In the genomic region with DNA sequence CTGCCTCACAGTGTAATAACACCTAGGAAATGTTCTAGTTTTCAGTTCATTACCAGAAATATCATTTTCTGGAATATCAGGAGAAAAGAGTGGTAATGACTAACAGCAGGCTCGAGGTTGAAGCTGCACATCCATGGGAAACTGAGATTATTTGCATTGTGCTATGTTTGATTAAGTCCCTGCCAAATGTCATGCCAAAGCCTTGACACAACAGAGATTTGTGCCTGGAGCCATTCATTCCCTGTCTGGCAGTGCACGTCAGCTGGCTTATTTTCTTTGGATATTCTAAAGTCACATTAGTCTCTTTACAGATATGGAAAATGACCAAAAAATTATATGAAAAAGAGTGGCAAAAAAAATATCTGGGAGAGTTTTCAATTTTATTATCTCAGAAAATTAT, we compare ENCODE assay signal across 24 cellular contexts.
DNase-seq lines count a peak whose midpoint lies in the region; ATAC-seq and TF ChIP-seq lines count a peak whose summit lies in the region.
"Had no signal": no experiment of that assay in that cellular context is flagged by ENCODE, and none has a peak within 500 bp of the region (broad histone marks: within the 10 kb centered on the region; RNA-seq: fewer than 3 reads in every experiment).

No MANE protein-coding gene starts in this region.

- H3K27me3 ChIP-seq in SK-N-SH (ENCODE audit: insufficient read depth) (no peaks in the 10 kb centered on the region), aorta (ENCODE audit: control insufficient read depth in 1 of 2, insufficient read depth in 2 of 2, low read length in 1 of 2) (no peaks in the 10 kb centered on the region)
- H3K27me3 ChIP-seq: BE2C had no signal

- no peaks in the 10 kb centered on the region for H3K9me2 ChIP-seq in SK-N-SH

- no peaks in the 10 kb centered on the region for H3F3A ChIP-seq in SK-N-SH (replicated peaks; ENCODE audit: insufficient read depth)

- H3K9me3 ChIP-seq in SK-N-SH, result no peaks in the 10 kb centered on the region
- H3K9me3 ChIP-seq in aorta (ENCODE audit: control insufficient read depth, low read length), result no peaks in the 10 kb centered on the region
- H3K9me3 ChIP-seq: BE2C had no signal

- DNase-seq in SK-N-SH (peak; percentile 11), chondrocyte (ENCODE audit: low spot score) (no peak), fibroblast of the aortic adventitia (ENCODE audit: low read depth) (peak; percentile 14), aorta (no peak), NCI-H2029 treated with DMSO at 0.1 percent for 48 hours (lab: John Stamatoyannopoulos, UW) (no peak), NK-92 (lab: John Stamatoyannopoulos, UW; ENCODE audit: unreplicated experiment) (no peak)
- DNase-seq: 8988T; ACHN; BE2C; CD8-positive, alpha-beta memory T cell; DMS 273 treated with DMSO at 0.1 percent for 48 hours; DMS79; EL; GDM1; HCEC 1CT; NCI-H1105; NCI-H146; NCI-H1930; NCI-H526 treated with DMSO at 0.1 percent for 48 hours; OCI-M1 had no signal

- no peak overlapping the region for H3K9ac ChIP-seq in SK-N-SH

- no peak overlapping the region for H3K4me3 Mint-ChIP-seq in chondrocyte (ENCODE audit: unreplicated experiment)
- H3K4me3 Mint-ChIP-seq: CD14-positive monocyte; CD8-positive, alpha-beta memory T cell had no signal

- H3K4me1 ChIP-seq in SK-N-SH (ENCODE audit: control insufficient read depth in 1 of 2, insufficient read depth in 2 of 2, low read depth in 1 of 2, low read length in 1 of 2) (no peaks in the 10 kb centered on the region; a peak in 2 of 4 replicates), aorta (ENCODE audit: control insufficient read depth in 1 of 2, insufficient read depth in 2 of 2, low read length in 2 of 2) (peaks cover 0 to 3% of the 10 kb centered on the region in 2 donors)
- H3K4me1 ChIP-seq: BE2C had no signal

- TF ChIP-seq RAD21 in SK-N-SH (IDR thresholded peaks at IDR 0.05; ENCODE audit: low read length), result no peak

- H3K4me1 Mint-ChIP-seq in chondrocyte (ENCODE audit: low read depth), result peaks cover 15% of the 10 kb centered on the region
- H3K4me1 Mint-ChIP-seq: CD14-positive monocyte; CD8-positive, alpha-beta memory T cell had no signal

- intact Hi-C loops in aorta (cut with DNase I), result no loop called here

- H3K27ac ChIP-seq in SK-N-SH (ENCODE audit: low read depth in 2 of 2, low read length in 1 of 2) (no peak overlapping the region; a peak in 1 of 4 replicates), aorta (ENCODE audit: low read depth in 1 of 2, low read length in 2 of 2) (no peak overlapping the region)

- H4K20me1 ChIP-seq in SK-N-SH (ENCODE audit: insufficient read depth), result no peaks in the 10 kb centered on the region

- 4% methylated on average over 2 of the region's 2 CpGs for WGBS in SK-N-SH (ENCODE audit: low lambda C conversion rate)
- WGBS in aorta, 2 donors, result 3 to 5% methylated on average over 2 of the region's 2 CpGs

- no peaks in the 10 kb centered on the region for H3K36me3 ChIP-seq in SK-N-SH (replicated peaks in 1 of 2; ENCODE audit: control insufficient read depth in 1 of 2, insufficient read depth in 2 of 2, low read length in 1 of 2)
- H3K36me3 ChIP-seq in aorta (ENCODE audit: control insufficient read depth in 1 of 2, insufficient read depth in 2 of 2, low read length in 1 of 2), result no peaks in the 10 kb centered on the region
- H3K36me3 ChIP-seq: BE2C had no signal

- peaks cover 8% of the 10 kb centered on the region for H3K9me3 Mint-ChIP-seq in chondrocyte (ENCODE audit: low read depth)

- TF ChIP-seq CTCF in SK-N-SH (IDR thresholded peaks at IDR 0.05), result no peak
- no peak for TF ChIP-seq CTCF in chondrocyte (IDR thresholded peaks at IDR 0.05)
- no peak for TF ChIP-seq CTCF in fibroblast of the aortic adventitia (IDR thresholded peaks at IDR 0.05; ENCODE audit: insufficient read depth, low read length)

- ATAC-seq in SK-N-SH treated with all-trans-retinoic acid at 6 μM for 48 hours (no peak), aorta (ENCODE audit: low FRiP score) (peak; percentile 57), GM21526 (IDR thresholded peaks at IDR 0.05; ENCODE audit: low FRiP score, unreplicated experiment) (no peak)
- ATAC-seq: GM12878 had no signal

- no peak overlapping the region for H2AFZ ChIP-seq in SK-N-SH (ENCODE audit: low read depth)

- H3K27ac Mint-ChIP-seq in chondrocyte (ENCODE audit: unreplicated experiment), result peak overlapping the region; percentile 55
- H3K27ac Mint-ChIP-seq: CD14-positive monocyte; CD8-positive, alpha-beta memory T cell had no signal

- H3K27me3 Mint-ChIP-seq in chondrocyte (ENCODE audit: low read depth), result no peaks in the 10 kb centered on the region
- H3K27me3 Mint-ChIP-seq: CD8-positive, alpha-beta memory T cell had no signal

- H3K36me3 Mint-ChIP-seq in chondrocyte (ENCODE audit: low read depth), result peaks cover 2% of the 10 kb centered on the region
- H3K36me3 Mint-ChIP-seq: CD14-positive monocyte; CD8-positive, alpha-beta memory T cell had no signal

- CTCF ChIA-PET in SK-N-SH (lab: Yijun Ruan, JAX), result interaction anchor here (1.0 to 1.9 kb wide), 2 partner anchors 20 to 25 kb away, joined by 4 to 5 read pairs; no protein-coding TSS in a partner anchor

- no peak overlapping the region for H3K4me2 ChIP-seq in SK-N-SH

- TF ChIP-seq EP300 in SK-N-SH (IDR thresholded peaks at IDR 0.05; ENCODE audit: borderline replicate concordance in 1 of 2, low read depth in 1 of 2, low read length in 1 of 2), result no peak

- no peak overlapping the region for H3K4me3 ChIP-seq in SK-N-SH (ENCODE audit: low read depth in 2 of 2, low read length in 1 of 2)
- no peak overlapping the region for H3K4me3 ChIP-seq in fibroblast of the aortic adventitia (ENCODE audit: low read depth, low read length)
- H3K4me3 ChIP-seq in aorta (ENCODE audit: low read length in 2 of 2), result no peak overlapping the region
- H3K4me3 ChIP-seq: GM12878 had no signal

- POLR2A ChIA-PET in SK-N-SH (lab: Yijun Ruan, JAX), result no interaction called here

- H3K79me2 ChIP-seq in SK-N-SH (ENCODE audit: insufficient read depth), result no peaks in the 10 kb centered on the region

TF ChIP-seq in SK-N-SH, 30 proteins besides CTCF, POLR2A, EP300 and RAD21:
- TF ChIP-seq RXRA (IDR thresholded peaks at IDR 0.05; ENCODE audit: borderline replicate concordance, low read depth) (no peak), TAF1 (IDR thresholded peaks at IDR 0.05; ENCODE audit: borderline replicate concordance, low read depth, low read length) (no peak), GATA2 (CRISPR knock-in tag; IDR thresholded peaks at IDR 0.05) (peak; percentile 27; the same call in 1 of the 2 replicates)

TF ChIP-seq in SK-N-SH treated with all-trans-retinoic acid at 6 μM for 48 hours, 23 proteins besides CTCF, POLR2A, EP300 and RAD21:
- TF ChIP-seq, protein P1, sequence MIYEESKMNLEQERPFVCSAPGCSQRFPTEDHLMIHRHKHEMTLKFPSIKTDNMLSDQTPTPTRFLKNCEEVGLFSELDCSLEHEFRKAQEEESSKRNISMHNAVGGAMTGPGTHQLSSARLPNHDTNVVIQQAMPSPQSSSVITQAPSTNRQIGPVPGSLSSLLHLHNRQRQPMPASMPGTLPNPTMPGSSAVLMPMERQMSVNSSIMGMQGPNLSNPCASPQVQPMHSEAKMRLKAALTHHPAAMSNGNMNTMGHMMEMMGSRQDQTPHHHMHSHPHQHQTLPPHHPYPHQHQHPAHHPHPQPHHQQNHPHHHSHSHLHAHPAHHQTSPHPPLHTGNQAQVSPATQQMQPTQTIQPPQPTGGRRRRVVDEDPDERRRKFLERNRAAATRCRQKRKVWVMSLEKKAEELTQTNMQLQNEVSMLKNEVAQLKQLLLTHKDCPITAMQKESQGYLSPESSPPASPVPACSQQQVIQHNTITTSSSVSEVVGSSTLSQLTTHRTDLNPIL (CRISPR knock-in tag; IDR thresholded peaks at IDR 0.05; ENCODE audit: low read depth), result no peak
- TF ChIP-seq ZNF70 (CRISPR knock-in tag; IDR thresholded peaks at IDR 0.05) (no peak), RARB (CRISPR knock-in tag; IDR thresholded peaks at IDR 0.05) (no peak), ZFP3 (CRISPR knock-in tag; IDR thresholded peaks at IDR 0.05) (no peak), ZFP30 (CRISPR knock-in tag; IDR thresholded peaks at IDR 0.05) (no peak), ARNTL (CRISPR knock-in tag; IDR thresholded peaks at IDR 0.05; ENCODE audit: borderline replicate concordance, low read depth) (no peak), ESRRG (CRISPR knock-in tag; IDR thresholded peaks at IDR 0.05) (no peak), BACH2 (CRISPR knock-in tag; IDR thresholded peaks at IDR 0.05; ENCODE audit: borderline replicate concordance) (no peak), SNAI2 (CRISPR knock-in tag; IDR thresholded peaks at IDR 0.05) (no peak)
- TF ChIP-seq, protein P2, sequence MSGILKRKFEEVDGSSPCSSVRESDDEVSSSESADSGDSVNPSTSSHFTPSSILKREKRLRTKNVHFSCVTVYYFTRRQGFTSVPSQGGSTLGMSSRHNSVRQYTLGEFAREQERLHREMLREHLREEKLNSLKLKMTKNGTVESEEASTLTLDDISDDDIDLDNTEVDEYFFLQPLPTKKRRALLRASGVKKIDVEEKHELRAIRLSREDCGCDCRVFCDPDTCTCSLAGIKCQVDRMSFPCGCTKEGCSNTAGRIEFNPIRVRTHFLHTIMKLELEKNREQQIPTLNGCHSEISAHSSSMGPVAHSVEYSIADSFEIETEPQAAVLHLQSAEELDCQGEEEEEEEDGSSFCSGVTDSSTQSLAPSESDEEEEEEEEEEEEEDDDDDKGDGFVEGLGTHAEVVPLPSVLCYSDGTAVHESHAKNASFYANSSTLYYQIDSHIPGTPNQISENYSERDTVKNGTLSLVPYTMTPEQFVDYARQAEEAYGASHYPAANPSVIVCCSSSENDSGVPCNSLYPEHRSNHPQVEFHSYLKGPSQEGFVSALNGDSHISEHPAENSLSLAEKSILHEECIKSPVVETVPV (CRISPR knock-in tag; IDR thresholded peaks at IDR 0.05), result no peak

Comparison
In these comparisons a context has a peak if more than half of its experiments do, and no peak if none do; other contexts are left out.
1. DNase-seq: peak in SK-N-SH (single experiment) and fibroblast of the aortic adventitia (single experiment); none in chondrocyte (single experiment), aorta (0 of 2), NCI-H2029 treated with DMSO at 0.1 percent for 48 hours (single experiment) and NK-92 (single experiment).